8 cellular contexts compared by ENCODE assay signal in genomic region chr17:50719144-50719923, GRCh38. TPM values are rescaled to one million over a fixed set of nuclear protein-coding genes. Genes with fewer than 3 reads are reported as not detected.
DNase-seq lines count a peak whose midpoint lies in the region; ATAC-seq, FAIRE-seq and TF ChIP-seq lines count a peak whose summit lies in the region.

TSS of gene LUC7L3 (plus strand) at chr17:50719603. CDS start at chr17:50719733, 130 bp downstream.

- peak within 1 kb of the TSS; percentile 97 for H3K9ac ChIP-seq in rectal smooth muscle tissue (ENCODE audit: low read length)

- H3K4me3 ChIP-seq in right cardiac atrium (ENCODE audit: low read length) (peak within 1 kb of the TSS; percentile 86), rectal smooth muscle tissue (ENCODE audit: low read length) (peak within 1 kb of the TSS; percentile 96), vagina (peak within 1 kb of the TSS; percentile 79 to 89)

- H3K36me3 ChIP-seq in rectal smooth muscle tissue (ENCODE audit: control insufficient read depth, insufficient read depth, low read length): no peaks in the 10 kb centered on the region
- H3K36me3 ChIP-seq in vagina: no peaks in the 10 kb centered on the region

- TF ChIP-seq POLR2A in vagina (IDR thresholded peaks at IDR 0.05): peak in 1 of 2 donors; percentile 79

- DNase-seq in GM18507 (ENCODE audit: extremely low spot score, insufficient read length, low read depth) (peak; percentile 96), NCI-H1930 (lab: John Stamatoyannopoulos, UW) (peak; percentile 90 to 91), anterior cingulate cortex (lab: John Stamatoyannopoulos, UW) (peak; percentile 42 to 94 (median 89)), right cardiac atrium (peak; percentile 94 to 98 (median 97)), vagina (ENCODE audit: extremely low spot score in 2 of 2) (peak in 1 of 2 donors; percentile 93)

- peak; percentile 81 for ATAC-seq in HG02973 (IDR thresholded peaks at IDR 0.05; ENCODE audit: unreplicated experiment)
- peak; percentile 98 to 99 for ATAC-seq in right cardiac atrium

- H3K27ac ChIP-seq in right cardiac atrium (ENCODE audit: low read length) (peak within 1 kb of the TSS; percentile 97), rectal smooth muscle tissue (ENCODE audit: low read depth, low read length) (peak within 1 kb of the TSS; percentile 99), vagina (peak within 1 kb of the TSS; percentile 97)

- FAIRE-seq in GM18507 (lab: Jason Lieb, UNC): peak; percentile 87

- 2% methylated on average over 76 of the region's 76 CpGs for WGBS in right cardiac atrium

- H3K27me3 ChIP-seq in right cardiac atrium (ENCODE audit: control insufficient read depth, insufficient read depth): no peaks in the 10 kb centered on the region
- H3K27me3 ChIP-seq in rectal smooth muscle tissue (ENCODE audit: control insufficient read depth, insufficient read depth, low read length): no peaks in the 10 kb centered on the region
- no peaks in the 10 kb centered on the region for H3K27me3 ChIP-seq in vagina

- intact Hi-C loops in T-helper 2 cell treated with Interferon-gamma antibody and Interleukin-4, amounts not matched to agents 100 ng/mL and 5 ng/mL, for 36 hours (cut with micrococcal nuclease): loop anchor here (1.0 kb wide), 1 partner anchor 12 kb away; the partner anchor contains the start of gene ANKRD40
- intact Hi-C loops in right cardiac atrium (cut with DNase I) (no loop called here), vagina (cut with DNase I) (no loop called here)

- TF ChIP-seq CTCF in vagina (IDR thresholded peaks at IDR 0.05): no peak

- H3K9me3 ChIP-seq in right cardiac atrium (ENCODE audit: control insufficient read depth, low read length): no peaks in the 10 kb centered on the region
- H3K9me3 ChIP-seq in vagina: no peaks in the 10 kb centered on the region

- H3K4me1 ChIP-seq in right cardiac atrium (ENCODE audit: control insufficient read depth, insufficient read depth, low read length) (peaks cover 4% of the 10 kb centered on the region), rectal smooth muscle tissue (ENCODE audit: control insufficient read depth, insufficient read depth, low read length) (peaks cover 5% of the 10 kb centered on the region), vagina (peaks cover 44% of the 10 kb centered on the region)

RNA-seq across cellular contexts. Expression of gene LUC7L3, which starts in this region (rescaled TPM):
- 110 and 114 TPM in 2 replicates for total RNA-seq in T-helper 2 cell treated with Interferon-gamma antibody and Interleukin-4, amounts not matched to agents 100 ng/mL and 5 ng/mL, for 36 hours
- 10 to 100 TPM; 61.7 to 72.4 (median 67.4) TPM for total RNA-seq in right cardiac atrium
- 76.7 TPM for polyA plus RNA-seq in right cardiac atrium
- total RNA-seq in vagina: 108 TPM
